In genomic region chrX:45851434-45851991, GRCh38 we compare ENCODE assay signal across 8 cellular contexts.
DNase-seq lines count a peak whose midpoint lies in the region; ATAC-seq and TF ChIP-seq lines count a peak whose summit lies in the region.

No MANE protein-coding gene starts in this region.

- H3K36me3 ChIP-seq in KOPT-K1 (ENCODE audit: insufficient read depth, low read length): peaks cover 16% of the 10 kb centered on the region

- TF ChIP-seq CTCF in C4-2B (conservative IDR thresholded peaks at IDR 0.05): no peak

- DNase-seq in activated CD4-positive, alpha-beta T cell treated with anti-CD3 and anti-CD28 coated beads for 1 hour: peak; percentile 20
- DNase-seq in dermis blood vessel endothelial cell (peak; percentile 22), dedifferentiated amniotic fluid mesenchymal stem cell (ENCODE audit: extremely low spot score) (no peak)
- DNase-seq in stimulated activated CD8-positive, alpha-beta memory T cell treated with anti-CD3 and anti-CD28 coated beads, Interleukin-4, amount 100 ng/mL, for 48 hours: peak; percentile 68

- H3K27ac ChIP-seq in C4-2B (peak overlapping the region; percentile 93), KOPT-K1 (ENCODE audit: low read depth, low read length, poor library complexity, severe bottlenecking) (peak overlapping the region; percentile 77)

- peak overlapping the region; percentile 40 for H3K4me3 ChIP-seq in mononuclear cell (ENCODE audit: low read length)

- H3K9me3 ChIP-seq in KOPT-K1 (ENCODE audit: insufficient read depth, low read length, poor library complexity, severe bottlenecking) (no peaks in the 10 kb centered on the region), mononuclear cell (ENCODE audit: low read depth, low read length) (no peaks in the 10 kb centered on the region)

- H3K4me1 ChIP-seq in mononuclear cell (ENCODE audit: insufficient read depth, low read length): peaks cover 7% of the 10 kb centered on the region

- no peak for ATAC-seq in GM21529 (IDR thresholded peaks at IDR 0.05; ENCODE audit: unreplicated experiment)

- no peaks in the 10 kb centered on the region for H3K27me3 ChIP-seq in mononuclear cell (ENCODE audit: insufficient read depth, low read length)
